In the genomic region with DNA sequence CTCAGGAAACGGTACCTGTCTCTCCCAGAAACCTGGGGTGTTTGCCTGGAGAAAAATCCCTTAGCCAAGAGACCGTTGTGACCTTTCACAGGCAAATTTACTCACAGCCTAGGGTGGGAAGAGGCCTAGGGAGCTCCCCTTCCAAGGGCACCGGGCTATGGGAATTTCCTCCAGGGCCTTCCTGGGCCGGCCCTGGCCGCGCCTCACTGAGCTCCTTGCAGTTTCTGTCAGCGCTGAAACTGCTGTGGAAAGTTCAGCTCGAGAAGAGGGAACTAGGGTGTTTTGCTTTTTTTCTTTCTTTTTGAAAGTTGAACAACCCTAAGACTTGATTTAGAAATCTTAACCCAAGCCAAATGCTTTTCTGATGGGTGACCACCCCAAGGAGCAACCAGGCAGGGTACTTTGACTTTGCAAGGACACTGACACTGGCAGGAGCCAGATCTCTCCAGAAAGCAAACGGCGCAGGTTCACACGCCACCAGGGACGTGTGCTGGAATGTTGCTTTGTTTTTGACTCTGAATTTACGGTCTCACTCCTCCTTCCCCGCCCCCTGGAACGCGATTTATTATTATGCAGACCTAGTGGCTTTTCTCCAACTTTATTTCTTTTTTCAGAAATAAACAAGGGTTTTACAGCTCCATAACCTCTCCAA, we compare ENCODE assay signal across 1 cellular context.
A peak's percentile ranks its signal among the peaks of the same experiment; 100 is the strongest.
TF ChIP-seq lines count a peak whose summit lies in the region.

No MANE protein-coding gene starts in this region.

TF ChIP-seq in GM12878, 131 proteins besides CTCF, POLR2A, EP300 and RAD21 (continued from another document):
- peak; percentile 45 for TF ChIP-seq SKIL (IDR thresholded peaks at IDR 0.05; ENCODE audit: low read depth, poor library complexity, severe bottlenecking)
- TF ChIP-seq MTA3 (IDR thresholded peaks at IDR 0.05; ENCODE audit: borderline replicate concordance, low read length) = 0 out of 2 replicates have a peak, but pooled peaks have one; percentile 78
- TF ChIP-seq DPF2 (IDR thresholded peaks at IDR 0.05) = peak; percentile 75
- TF ChIP-seq FOXM1 (IDR thresholded peaks at IDR 0.05; ENCODE audit: low read depth, low read length) = peak; percentile 69; the same call in 1 of the 2 replicates
- no peak for TF ChIP-seq SMARCA5 (IDR thresholded peaks at IDR 0.05)
- TF ChIP-seq CREM (IDR thresholded peaks at IDR 0.05; ENCODE audit: low read depth) = peak; percentile 56
- TF ChIP-seq NBN (IDR thresholded peaks at IDR 0.05) = peak; percentile 67; the same call in 1 of the 2 replicates
- TF ChIP-seq GATAD2B (conservative IDR thresholded peaks at IDR 0.05; ENCODE audit: low read depth) = peak; percentile 83
- TF ChIP-seq SUPT20H (IDR thresholded peaks at IDR 0.05; ENCODE audit: borderline replicate concordance, control insufficient read depth, low read depth, low read length) = no peak
- peak; percentile 46; the same call in 1 of the 2 replicates for TF ChIP-seq MTA2 (IDR thresholded peaks at IDR 0.05; ENCODE audit: low read depth)
- peak; percentile 99 for TF ChIP-seq EED (IDR thresholded peaks at IDR 0.05; ENCODE audit: low read depth)
- peak; percentile 48; the same call in 1 of the 2 replicates for TF ChIP-seq CREB1 (IDR thresholded peaks at IDR 0.05; ENCODE audit: low read depth)
- TF ChIP-seq SPI1 (IDR thresholded peaks at IDR 0.05; ENCODE audit: borderline replicate concordance, insufficient read depth, low read depth, low read length) = 0 out of 2 replicates have a peak, but pooled peaks have one; percentile 16
- TF ChIP-seq RELA (IDR thresholded peaks at IDR 0.05; ENCODE audit: borderline replicate concordance, partially characterized antibody) = peak; percentile 76
- peak; percentile 94 for TF ChIP-seq RELB (IDR thresholded peaks at IDR 0.05; ENCODE audit: low read depth)
- 0 out of 2 replicates have a peak, but pooled peaks have one; percentile 30 for TF ChIP-seq CBFB (IDR thresholded peaks at IDR 0.05; ENCODE audit: low read depth)
- TF ChIP-seq MYC (IDR thresholded peaks at IDR 0.05; ENCODE audit: insufficient read depth, insufficient read length, insufficient replicate concordance, low read length, severe bottlenecking) = no peak
- TF ChIP-seq SIN3A (IDR thresholded peaks at IDR 0.05; ENCODE audit: low read depth, low read length) = no peak
- TF ChIP-seq IRF4 (IDR thresholded peaks at IDR 0.05; ENCODE audit: low read depth, low read length) = no peak; the same call in 1 of the 2 replicates
- TF ChIP-seq MEF2B (IDR thresholded peaks at IDR 0.05; ENCODE audit: partially characterized antibody, poor library complexity, severe bottlenecking) = peak; percentile 45
- no peak for TF ChIP-seq RFX5 (IDR thresholded peaks at IDR 0.05; ENCODE audit: low read depth, low read length)
- no peak for TF ChIP-seq STAT3 (IDR thresholded peaks at IDR 0.05; ENCODE audit: low read depth, low read length)
- TF ChIP-seq, protein P1, sequence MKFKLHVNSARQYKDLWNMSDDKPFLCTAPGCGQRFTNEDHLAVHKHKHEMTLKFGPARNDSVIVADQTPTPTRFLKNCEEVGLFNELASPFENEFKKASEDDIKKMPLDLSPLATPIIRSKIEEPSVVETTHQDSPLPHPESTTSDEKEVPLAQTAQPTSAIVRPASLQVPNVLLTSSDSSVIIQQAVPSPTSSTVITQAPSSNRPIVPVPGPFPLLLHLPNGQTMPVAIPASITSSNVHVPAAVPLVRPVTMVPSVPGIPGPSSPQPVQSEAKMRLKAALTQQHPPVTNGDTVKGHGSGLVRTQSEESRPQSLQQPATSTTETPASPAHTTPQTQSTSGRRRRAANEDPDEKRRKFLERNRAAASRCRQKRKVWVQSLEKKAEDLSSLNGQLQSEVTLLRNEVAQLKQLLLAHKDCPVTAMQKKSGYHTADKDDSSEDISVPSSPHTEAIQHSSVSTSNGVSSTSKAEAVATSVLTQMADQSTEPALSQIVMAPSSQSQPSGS (IDR thresholded peaks at IDR 0.05; ENCODE audit: low read length) = peak; percentile 59; the same call in 1 of the 2 replicates
- 0 out of 2 replicates have a peak, but pooled peaks have one; percentile 10 for TF ChIP-seq YY1 (IDR thresholded peaks at IDR 0.05; ENCODE audit: low read depth, low read length)
- TF ChIP-seq BCL11A (IDR thresholded peaks at IDR 0.05; ENCODE audit: low read depth, low read length) = peak; percentile 58
- peak; percentile 57 for TF ChIP-seq NR2F1 (conservative IDR thresholded peaks at IDR 0.05)
- TF ChIP-seq ZNF217 (IDR thresholded peaks at IDR 0.05) = 0 out of 2 replicates have a peak, but pooled peaks have one; percentile 35
- peak; percentile 98 for TF ChIP-seq IKZF1 (conservative IDR thresholded peaks at IDR 0.05)
